ENCODE assay signal across 2 cellular contexts in the genomic region with DNA sequence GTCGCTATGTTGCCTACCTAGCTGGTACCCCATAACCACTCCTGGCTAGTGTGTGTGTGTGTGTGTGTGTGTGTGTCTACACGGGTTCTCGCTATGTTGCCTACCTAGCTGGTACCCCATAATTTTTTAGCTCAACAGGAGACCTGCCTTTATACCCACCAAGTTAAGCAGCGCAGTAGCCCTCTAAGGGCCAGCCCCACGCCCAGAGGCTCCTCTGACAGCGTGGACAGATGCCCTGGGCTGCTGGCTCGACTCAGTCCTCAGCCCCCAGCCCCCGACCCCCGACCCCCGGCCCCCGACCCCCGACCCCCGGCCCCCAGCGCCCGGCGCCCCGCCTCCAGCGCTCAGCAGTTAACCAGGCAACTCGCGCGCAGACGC.
TF ChIP-seq lines count a peak whose summit lies in the region.

No MANE protein-coding gene starts in this region.

TF ChIP-seq in GM23338, 12 proteins besides CTCF, POLR2A, EP300 and RAD21:
- TF ChIP-seq ZNF331 (CRISPR knock-in tag; IDR thresholded peaks at IDR 0.05; ENCODE audit: low read depth) (no peak), NANOG (IDR thresholded peaks at IDR 0.05; ENCODE audit: borderline replicate concordance) (no peak), STAT1 (IDR thresholded peaks at IDR 0.05; ENCODE audit: unreplicated experiment) (no peak)

TF ChIP-seq in SK-N-SH, 30 proteins besides CTCF, POLR2A, EP300 and RAD21:
- TF ChIP-seq MAX (IDR thresholded peaks at IDR 0.05; ENCODE audit: low read depth), result no peak
- TF ChIP-seq EZH2phosphoT487 (IDR thresholded peaks at IDR 0.05; ENCODE audit: borderline replicate concordance, low read depth), result no peak
- TF ChIP-seq TAF1 (IDR thresholded peaks at IDR 0.05; ENCODE audit: borderline replicate concordance, low read depth, low read length), result no peak
- TF ChIP-seq FOXM1 (IDR thresholded peaks at IDR 0.05; ENCODE audit: low read depth), result no peak
- no peak for TF ChIP-seq YY1 (IDR thresholded peaks at IDR 0.05; ENCODE audit: low read depth)
- TF ChIP-seq MXI1 (IDR thresholded peaks at IDR 0.05; ENCODE audit: low read depth, low read length), result no peak
- TF ChIP-seq USF2 (IDR thresholded peaks at IDR 0.05; ENCODE audit: borderline replicate concordance, low read depth, low read length), result no peak
- no peak for TF ChIP-seq JUND (IDR thresholded peaks at IDR 0.05)
- no peak for TF ChIP-seq ELF1 (IDR thresholded peaks at IDR 0.05)
- TF ChIP-seq RCOR1 (IDR thresholded peaks at IDR 0.05; ENCODE audit: low read length), result no peak
TF ChIP-seq in SK-N-SH: peak in this region for 0.
